In the genomic region with DNA sequence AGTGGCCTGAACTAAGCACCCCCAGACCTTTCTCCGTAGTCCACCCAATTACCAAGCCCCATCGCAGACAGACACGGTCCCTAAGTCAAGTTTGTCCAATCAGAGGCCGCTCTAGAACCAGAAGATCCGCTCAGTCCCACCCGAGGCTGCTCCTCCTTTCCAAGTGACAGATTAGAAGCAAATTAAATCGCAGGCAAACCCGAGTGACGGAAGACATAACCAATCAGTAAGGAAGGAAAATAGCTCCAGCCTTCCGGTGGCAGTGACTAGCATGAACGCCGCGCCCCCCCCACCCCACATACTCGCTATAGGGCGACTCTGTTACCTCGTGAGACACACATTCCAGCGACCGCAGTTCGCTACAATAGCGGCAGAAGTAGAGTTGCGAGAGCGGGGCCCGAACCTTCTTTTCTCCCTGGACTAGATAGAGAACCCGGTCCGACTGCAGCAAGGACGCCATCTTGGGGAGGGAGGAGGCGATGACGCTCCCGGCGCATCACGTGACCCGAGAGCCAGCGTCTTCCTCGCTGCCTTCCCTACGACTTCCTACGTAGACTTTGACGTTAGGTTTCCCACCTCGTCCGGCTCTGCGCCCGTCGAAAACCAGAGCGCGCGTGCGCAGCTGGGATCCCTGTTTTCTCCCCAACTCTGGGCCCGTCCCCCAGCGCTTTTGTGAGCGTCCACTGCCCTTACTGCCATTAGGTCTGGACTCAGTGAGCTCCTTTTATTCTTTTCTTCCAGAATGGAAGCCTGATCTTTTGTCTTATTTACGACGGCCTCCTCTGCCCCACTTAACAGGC, we compare ENCODE assay signal across 1 cellular context.
TF ChIP-seq lines count a peak whose summit lies in the region.

DCTN4 (minus strand) TSS at position 484 of the 800 bp plus-strand sequence; CDS start at position 460, 24 bp downstream.

TF ChIP-seq in HepG2, 621 proteins besides CTCF, POLR2A, EP300 and RAD21 (continued from another document and continues in another):
- TF ChIP-seq, protein P1, sequence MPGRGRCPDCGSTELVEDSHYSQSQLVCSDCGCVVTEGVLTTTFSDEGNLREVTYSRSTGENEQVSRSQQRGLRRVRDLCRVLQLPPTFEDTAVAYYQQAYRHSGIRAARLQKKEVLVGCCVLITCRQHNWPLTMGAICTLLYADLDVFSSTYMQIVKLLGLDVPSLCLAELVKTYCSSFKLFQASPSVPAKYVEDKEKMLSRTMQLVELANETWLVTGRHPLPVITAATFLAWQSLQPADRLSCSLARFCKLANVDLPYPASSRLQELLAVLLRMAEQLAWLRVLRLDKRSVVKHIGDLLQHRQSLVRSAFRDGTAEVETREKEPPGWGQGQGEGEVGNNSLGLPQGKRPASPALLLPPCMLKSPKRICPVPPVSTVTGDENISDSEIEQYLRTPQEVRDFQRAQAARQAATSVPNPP (CRISPR knock-in tag; IDR thresholded peaks at IDR 0.05), result peak; percentile 39; the same call in 1 of the 2 replicates
- no peak for TF ChIP-seq KLF15 (CRISPR knock-in tag; IDR thresholded peaks at IDR 0.05; ENCODE audit: borderline replicate concordance)
- no peak for TF ChIP-seq ZBTB7B (CRISPR knock-in tag; IDR thresholded peaks at IDR 0.05)
- 0 out of 2 replicates have a peak, but pooled peaks have one; percentile 21 for TF ChIP-seq NKX3-1 (CRISPR knock-in tag; IDR thresholded peaks at IDR 0.05)
- TF ChIP-seq HIVEP1 (CRISPR knock-in tag; IDR thresholded peaks at IDR 0.05), result peak; percentile 72; the same call in 1 of the 2 replicates
- TF ChIP-seq CCAR2 (optimal IDR thresholded peaks at IDR 0.05; ENCODE audit: low read depth, low read length), result no peak
- peak; percentile 85; the same call in 1 of the 2 replicates for TF ChIP-seq TAF1 (CRISPR knock-in tag; IDR thresholded peaks at IDR 0.05)
- TF ChIP-seq, protein P2, sequence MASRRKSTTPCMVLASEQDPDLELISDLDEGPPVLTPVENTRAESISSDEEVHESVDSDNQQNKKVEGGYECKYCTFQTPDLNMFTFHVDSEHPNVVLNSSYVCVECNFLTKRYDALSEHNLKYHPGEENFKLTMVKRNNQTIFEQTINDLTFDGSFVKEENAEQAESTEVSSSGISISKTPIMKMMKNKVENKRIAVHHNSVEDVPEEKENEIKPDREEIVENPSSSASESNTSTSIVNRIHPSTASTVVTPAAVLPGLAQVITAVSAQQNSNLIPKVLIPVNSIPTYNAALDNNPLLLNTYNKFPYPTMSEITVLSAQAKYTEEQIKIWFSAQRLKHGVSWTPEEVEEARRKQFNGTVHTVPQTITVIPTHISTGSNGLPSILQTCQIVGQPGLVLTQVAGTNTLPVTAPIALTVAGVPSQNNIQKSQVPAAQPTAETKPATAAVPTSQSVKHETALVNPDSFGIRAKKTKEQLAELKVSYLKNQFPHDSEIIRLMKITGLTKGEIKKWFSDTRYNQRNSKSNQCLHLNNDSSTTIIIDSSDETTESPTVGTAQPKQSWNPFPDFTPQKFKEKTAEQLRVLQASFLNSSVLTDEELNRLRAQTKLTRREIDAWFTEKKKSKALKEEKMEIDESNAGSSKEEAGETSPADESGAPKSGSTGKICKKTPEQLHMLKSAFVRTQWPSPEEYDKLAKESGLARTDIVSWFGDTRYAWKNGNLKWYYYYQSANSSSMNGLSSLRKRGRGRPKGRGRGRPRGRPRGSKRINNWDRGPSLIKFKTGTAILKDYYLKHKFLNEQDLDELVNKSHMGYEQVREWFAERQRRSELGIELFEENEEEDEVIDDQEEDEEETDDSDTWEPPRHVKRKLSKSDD (CRISPR knock-in tag; IDR thresholded peaks at IDR 0.05; ENCODE audit: low read depth), result peak; percentile 93
- 0 out of 2 replicates have a peak, but pooled peaks have one; percentile 30 for TF ChIP-seq KLF6 (CRISPR knock-in tag; IDR thresholded peaks at IDR 0.05)
- TF ChIP-seq ZBTB49 (CRISPR knock-in tag; IDR thresholded peaks at IDR 0.05; ENCODE audit: borderline replicate concordance), result no peak
- no peak for TF ChIP-seq PCBP1 (IDR thresholded peaks at IDR 0.05; ENCODE audit: borderline replicate concordance, low read depth, low read length)
- TF ChIP-seq ZNF251 (CRISPR knock-in tag; IDR thresholded peaks at IDR 0.05), result no peak
- no peak for TF ChIP-seq ZNF597 (CRISPR knock-in tag; IDR thresholded peaks at IDR 0.05)
- peak; percentile 35; the same call in 1 of the 2 replicates for TF ChIP-seq ZNF337 (CRISPR knock-in tag; IDR thresholded peaks at IDR 0.05; ENCODE audit: borderline replicate concordance, low read depth)
- TF ChIP-seq ZNF263 (CRISPR knock-in tag; IDR thresholded peaks at IDR 0.05), result 0 out of 2 replicates have a peak, but pooled peaks have one; percentile 36
- no peak for TF ChIP-seq ZKSCAN5 (CRISPR knock-in tag; IDR thresholded peaks at IDR 0.05)
- peak; percentile 32; the same call in 1 of the 2 replicates for TF ChIP-seq ZNF253 (CRISPR knock-in tag; IDR thresholded peaks at IDR 0.05; ENCODE audit: borderline replicate concordance)
- peak; percentile 90 for TF ChIP-seq ATF1 (CRISPR knock-in tag; IDR thresholded peaks at IDR 0.05)
- TF ChIP-seq, protein P3, sequence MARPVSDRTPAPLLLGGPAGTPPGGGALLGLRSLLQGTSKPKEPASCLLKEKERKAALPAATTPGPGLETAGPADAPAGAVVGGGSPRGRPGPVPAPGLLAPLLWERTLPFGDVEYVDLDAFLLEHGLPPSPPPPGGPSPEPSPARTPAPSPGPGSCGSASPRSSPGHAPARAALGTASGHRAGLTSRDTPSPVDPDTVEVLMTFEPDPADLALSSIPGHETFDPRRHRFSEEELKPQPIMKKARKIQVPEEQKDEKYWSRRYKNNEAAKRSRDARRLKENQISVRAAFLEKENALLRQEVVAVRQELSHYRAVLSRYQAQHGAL (CRISPR knock-in tag; IDR thresholded peaks at IDR 0.05; ENCODE audit: not compliant biosample characterization), result no peak
- no peak for TF ChIP-seq SIN3A (IDR thresholded peaks at IDR 0.05; ENCODE audit: borderline replicate concordance, low read depth, low read length)
- peak; percentile 88 for TF ChIP-seq POLR2G (IDR thresholded peaks at IDR 0.05; ENCODE audit: low read depth, low read length)
- no peak for TF ChIP-seq ZSCAN12 (CRISPR knock-in tag; IDR thresholded peaks at IDR 0.05)
- TF ChIP-seq, protein P4, sequence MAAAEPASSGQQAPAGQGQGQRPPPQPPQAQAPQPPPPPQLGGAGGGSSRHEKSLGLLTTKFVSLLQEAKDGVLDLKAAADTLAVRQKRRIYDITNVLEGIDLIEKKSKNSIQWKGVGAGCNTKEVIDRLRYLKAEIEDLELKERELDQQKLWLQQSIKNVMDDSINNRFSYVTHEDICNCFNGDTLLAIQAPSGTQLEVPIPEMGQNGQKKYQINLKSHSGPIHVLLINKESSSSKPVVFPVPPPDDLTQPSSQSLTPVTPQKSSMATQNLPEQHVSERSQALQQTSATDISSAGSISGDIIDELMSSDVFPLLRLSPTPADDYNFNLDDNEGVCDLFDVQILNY (CRISPR knock-in tag; conservative IDR thresholded peaks at IDR 0.05), result no peak
- TF ChIP-seq, protein P5, sequence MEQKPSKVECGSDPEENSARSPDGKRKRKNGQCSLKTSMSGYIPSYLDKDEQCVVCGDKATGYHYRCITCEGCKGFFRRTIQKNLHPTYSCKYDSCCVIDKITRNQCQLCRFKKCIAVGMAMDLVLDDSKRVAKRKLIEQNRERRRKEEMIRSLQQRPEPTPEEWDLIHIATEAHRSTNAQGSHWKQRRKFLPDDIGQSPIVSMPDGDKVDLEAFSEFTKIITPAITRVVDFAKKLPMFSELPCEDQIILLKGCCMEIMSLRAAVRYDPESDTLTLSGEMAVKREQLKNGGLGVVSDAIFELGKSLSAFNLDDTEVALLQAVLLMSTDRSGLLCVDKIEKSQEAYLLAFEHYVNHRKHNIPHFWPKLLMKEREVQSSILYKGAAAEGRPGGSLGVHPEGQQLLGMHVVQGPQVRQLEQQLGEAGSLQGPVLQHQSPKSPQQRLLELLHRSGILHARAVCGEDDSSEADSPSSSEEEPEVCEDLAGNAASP (CRISPR knock-in tag; IDR thresholded peaks at IDR 0.05; ENCODE audit: borderline replicate concordance), result no peak
- no peak for TF ChIP-seq RCOR2 (CRISPR knock-in tag; IDR thresholded peaks at IDR 0.05)
- 0 out of 2 replicates have a peak, but pooled peaks have one; percentile 77 for TF ChIP-seq SMAD1 (CRISPR knock-in tag; IDR thresholded peaks at IDR 0.05; ENCODE audit: borderline replicate concordance, low read depth)
- TF ChIP-seq, protein P6, sequence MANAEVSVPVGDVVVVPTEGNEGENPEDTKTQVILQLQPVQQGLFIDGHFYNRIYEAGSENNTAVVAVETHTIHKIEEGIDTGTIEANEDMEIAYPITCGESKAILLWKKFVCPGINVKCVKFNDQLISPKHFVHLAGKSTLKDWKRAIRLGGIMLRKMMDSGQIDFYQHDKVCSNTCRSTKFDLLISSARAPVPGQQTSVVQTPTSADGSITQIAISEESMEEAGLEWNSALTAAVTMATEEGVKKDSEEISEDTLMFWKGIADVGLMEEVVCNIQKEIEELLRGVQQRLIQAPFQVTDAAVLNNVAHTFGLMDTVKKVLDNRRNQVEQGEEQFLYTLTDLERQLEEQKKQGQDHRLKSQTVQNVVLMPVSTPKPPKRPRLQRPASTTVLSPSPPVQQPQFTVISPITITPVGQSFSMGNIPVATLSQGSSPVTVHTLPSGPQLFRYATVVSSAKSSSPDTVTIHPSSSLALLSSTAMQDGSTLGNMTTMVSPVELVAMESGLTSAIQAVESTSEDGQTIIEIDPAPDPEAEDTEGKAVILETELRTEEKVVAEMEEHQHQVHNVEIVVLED (CRISPR knock-in tag; IDR thresholded peaks at IDR 0.05; ENCODE audit: borderline replicate concordance), result peak; percentile 93
- no peak; the same call in 1 of the 2 replicates for TF ChIP-seq HDAC2 (CRISPR knock-in tag; IDR thresholded peaks at IDR 0.05)
- TF ChIP-seq CEBPG (CRISPR knock-in tag; IDR thresholded peaks at IDR 0.05), result no peak
- no peak for TF ChIP-seq KDM5B (CRISPR knock-in tag; IDR thresholded peaks at IDR 0.05; ENCODE audit: borderline replicate concordance)
- peak; percentile 81 for TF ChIP-seq ARNT2 (CRISPR knock-in tag; IDR thresholded peaks at IDR 0.05; ENCODE audit: low read depth)
- TF ChIP-seq, protein P7, sequence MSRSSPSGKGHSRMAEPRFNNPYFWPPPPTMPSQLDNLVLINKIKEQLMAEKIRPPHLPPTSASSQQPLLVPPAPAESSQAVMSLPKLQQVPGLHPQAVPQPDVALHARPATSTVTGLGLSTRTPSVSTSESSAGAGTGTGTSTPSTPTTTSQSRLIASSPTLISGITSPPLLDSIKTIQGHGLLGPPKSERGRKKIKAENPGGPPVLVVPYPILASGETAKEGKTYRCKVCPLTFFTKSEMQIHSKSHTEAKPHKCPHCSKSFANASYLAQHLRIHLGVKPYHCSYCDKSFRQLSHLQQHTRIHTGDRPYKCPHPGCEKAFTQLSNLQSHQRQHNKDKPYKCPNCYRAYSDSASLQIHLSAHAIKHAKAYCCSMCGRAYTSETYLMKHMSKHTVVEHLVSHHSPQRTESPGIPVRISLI (CRISPR knock-in tag; IDR thresholded peaks at IDR 0.05; ENCODE audit: borderline replicate concordance), result no peak; the same call in 1 of the 2 replicates
- peak; percentile 75; the same call in 1 of the 2 replicates for TF ChIP-seq RARG (CRISPR knock-in tag; IDR thresholded peaks at IDR 0.05; ENCODE audit: low read depth)
- no peak for TF ChIP-seq ZNF468 (CRISPR knock-in tag; IDR thresholded peaks at IDR 0.05)
- peak; percentile 77 for TF ChIP-seq THAP11 (CRISPR knock-in tag; IDR thresholded peaks at IDR 0.05)
- 0 out of 2 replicates have a peak, but pooled peaks have one; percentile 23 for TF ChIP-seq ZNF563 (CRISPR knock-in tag; IDR thresholded peaks at IDR 0.05)
- no peak for TF ChIP-seq DNMT1 (CRISPR knock-in tag; IDR thresholded peaks at IDR 0.05)
- TF ChIP-seq ZNF629 (CRISPR knock-in tag; conservative IDR thresholded peaks at IDR 0.05), result no peak
- peak; percentile 57; the same call in 1 of the 2 replicates for TF ChIP-seq CCDC6 (CRISPR knock-in tag; IDR thresholded peaks at IDR 0.05)
- TF ChIP-seq ZNF615 (CRISPR knock-in tag; IDR thresholded peaks at IDR 0.05; ENCODE audit: borderline replicate concordance), result 0 out of 2 replicates have a peak, but pooled peaks have one; percentile 75
- TF ChIP-seq ZNF879 (CRISPR knock-in tag; IDR thresholded peaks at IDR 0.05), result no peak
- no peak for TF ChIP-seq AGO2 (optimal IDR thresholded peaks at IDR 0.05; ENCODE audit: low read depth, low read length)
- no peak for TF ChIP-seq POLR2AphosphoS2 (IDR thresholded peaks at IDR 0.05; ENCODE audit: low read depth, low read length)
- no peak for TF ChIP-seq ZNF558 (CRISPR knock-in tag; IDR thresholded peaks at IDR 0.05; ENCODE audit: borderline replicate concordance)
- no peak for TF ChIP-seq ZNF367 (CRISPR knock-in tag; IDR thresholded peaks at IDR 0.05; ENCODE audit: borderline replicate concordance)
- TF ChIP-seq ISL2 (CRISPR knock-in tag; IDR thresholded peaks at IDR 0.05), result no peak
- TF ChIP-seq SETDB1 (CRISPR knock-in tag; IDR thresholded peaks at IDR 0.05; ENCODE audit: borderline replicate concordance), result no peak
- TF ChIP-seq ZNF292 (CRISPR knock-in tag; IDR thresholded peaks at IDR 0.05; ENCODE audit: borderline replicate concordance, low read depth), result no peak
